Comparison of ENCODE assay signal across 19 cellular contexts in the genomic region with DNA sequence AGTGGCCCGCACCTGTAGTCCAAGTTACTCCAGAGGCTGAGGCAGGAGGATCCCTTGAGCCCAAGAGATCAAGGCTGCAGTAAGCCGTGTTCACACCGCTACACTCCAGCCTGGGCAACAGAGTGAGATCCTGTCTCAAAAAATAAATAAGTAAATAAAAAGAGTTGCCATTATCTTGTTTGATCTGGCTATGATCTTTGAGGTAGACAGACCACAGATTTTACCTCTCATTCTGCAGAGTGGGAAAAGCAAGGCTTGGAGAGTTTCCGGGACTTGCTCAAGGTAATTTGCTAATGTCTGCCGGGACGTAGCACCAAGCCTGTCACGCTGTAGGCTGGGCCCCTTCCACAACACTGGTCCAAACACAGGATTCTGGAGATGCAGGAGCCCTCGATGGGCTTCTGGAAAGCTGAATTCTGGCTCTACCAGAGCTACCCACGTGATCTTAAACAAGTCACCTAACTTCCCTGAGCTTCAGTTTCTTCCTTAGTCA. TPM values are rescaled to one million over a fixed set of nuclear protein-coding genes. Genes with fewer than 3 reads are reported as not detected.
A peak's percentile ranks its signal among the peaks of the same experiment; 100 is the strongest.
DNase-seq lines count a peak whose midpoint lies in the region; ATAC-seq and TF ChIP-seq lines count a peak whose summit lies in the region.
"Had no signal": no experiment of that assay in that cellular context is flagged by ENCODE, and none has a peak within 500 bp of the region (broad histone marks: within the 10 kb centered on the region; RNA-seq: fewer than 3 reads in every experiment).

No MANE protein-coding gene starts in this region.

- TF ChIP-seq EP300 in transverse colon (IDR thresholded peaks at IDR 0.05; ENCODE audit: low read depth), result no peak

- no peak for TF ChIP-seq POLR2A in transverse colon (IDR thresholded peaks at IDR 0.05)

- H3K36me3 Mint-ChIP-seq in activated naive CD4-positive, alpha-beta T cell treated with anti-CD3 and anti-CD28 coated beads, Interleukin-2, amount 10 ng/mL, durations not matched to agents 7 days and 5 days, result peaks cover 55% of the 10 kb centered on the region
- H3K36me3 Mint-ChIP-seq in activated T-cell treated with anti-CD3 and anti-CD28 coated beads, Interleukin-2, amount 50 U/mL, for 4 hours (ENCODE audit: insufficient read depth), result peaks cover 5% of the 10 kb centered on the region
- peaks cover 29% of the 10 kb centered on the region for H3K36me3 Mint-ChIP-seq in effector memory CD8-positive, alpha-beta T cell (ENCODE audit: insufficient read depth)
- H3K36me3 Mint-ChIP-seq: CD14-positive monocyte had no signal

- no peaks in the 10 kb centered on the region for H3K9me3 Mint-ChIP-seq in activated naive CD4-positive, alpha-beta T cell treated with anti-CD3 and anti-CD28 coated beads, Interleukin-2, amount 10 ng/mL, durations not matched to agents 7 days and 5 days
- H3K9me3 Mint-ChIP-seq in activated T-cell treated with anti-CD3 and anti-CD28 coated beads, Interleukin-2, amount 50 U/mL, for 4 hours, result no peaks in the 10 kb centered on the region
- H3K9me3 Mint-ChIP-seq in effector memory CD8-positive, alpha-beta T cell, result peaks cover 0 to 7% of the 10 kb centered on the region in 2 donors

- peaks cover 69% of the 10 kb centered on the region for H3K4me1 Mint-ChIP-seq in activated naive CD4-positive, alpha-beta T cell treated with anti-CD3 and anti-CD28 coated beads, Interleukin-2, amount 10 ng/mL, durations not matched to agents 7 days and 5 days
- peaks cover 74% of the 10 kb centered on the region for H3K4me1 Mint-ChIP-seq in activated T-cell treated with anti-CD3 and anti-CD28 coated beads, Interleukin-2, amount 50 U/mL, for 4 hours (ENCODE audit: low read depth)
- peaks cover 63 to 85% of the 10 kb centered on the region in 2 donors for H3K4me1 Mint-ChIP-seq in effector memory CD8-positive, alpha-beta T cell (ENCODE audit: low read depth in 2 of 2)

- H3K9me3 ChIP-seq in transverse colon, result no peaks in the 10 kb centered on the region
- H3K9me3 ChIP-seq: adrenal gland, esophagus muscularis mucosa, upper lobe of right lung had no signal

- peak overlapping the region; percentile 94 for H3K4me3 Mint-ChIP-seq in activated naive CD4-positive, alpha-beta T cell treated with anti-CD3 and anti-CD28 coated beads, Interleukin-2, amount 10 ng/mL, durations not matched to agents 7 days and 5 days
- peak overlapping the region; percentile 92 for H3K4me3 Mint-ChIP-seq in activated T-cell treated with anti-CD3 and anti-CD28 coated beads, Interleukin-2, amount 50 U/mL, for 4 hours
- H3K4me3 Mint-ChIP-seq in effector memory CD8-positive, alpha-beta T cell, result peak overlapping the region in 1 of 2 donors; percentile 89

- ATAC-seq in activated T-cell treated with anti-CD3 and anti-CD28 coated beads, Interleukin-2, amount 50 U/mL, for 4 hours, result peak; percentile 19 to 32
- ATAC-seq in effector memory CD8-positive, alpha-beta T cell (replicated peaks), result peak; percentile 40
- ATAC-seq: left lobe of liver, right cardiac atrium, SK-N-SH treated with all-trans-retinoic acid at 6 μM for 48 hours, upper lobe of right lung had no signal

- in situ Hi-C loops in transverse colon (cut with MboI; ENCODE audit: low pct_ligation_motif_present in 1 of 4, low pct_unique_long_range_greater_than_20kb in 1 of 4, low sequenced_read_pairs in 3 of 4), result no loop called here

- CTCF ChIA-PET in activated naive CD4-positive, alpha-beta T cell treated with anti-CD3 and anti-CD28 coated beads, Interleukin-2, amount 10 ng/mL, durations not matched to agents 7 days and 5 days (lab: Charles Lee), result interaction anchor here (0.9 to 3.0 kb wide), 5 partner anchors 9 to 26 kb away, joined by 3 to 10 read pairs (median 6); no protein-coding TSS in a partner anchor

- intact Hi-C loops in transverse colon (cut with DNase I; ENCODE audit: low total_unique reads), result no loop called here

- peak overlapping the region; percentile 16 to 26 (median 23) for H3K27ac ChIP-seq in transverse colon
- H3K27ac ChIP-seq: adrenal gland, esophagus muscularis mucosa, upper lobe of right lung had no signal

- no peaks in the 10 kb centered on the region for H3K36me3 ChIP-seq in transverse colon
- H3K36me3 ChIP-seq: adrenal gland, esophagus muscularis mucosa, upper lobe of right lung had no signal

- TF ChIP-seq CTCF in transverse colon (IDR thresholded peaks at IDR 0.05), result no peak

- no peaks in the 10 kb centered on the region for H3K4me1 ChIP-seq in transverse colon
- H3K4me1 ChIP-seq: adrenal gland, esophagus muscularis mucosa, upper lobe of right lung had no signal

- no peaks in the 10 kb centered on the region for H3K27me3 Mint-ChIP-seq in activated naive CD4-positive, alpha-beta T cell treated with anti-CD3 and anti-CD28 coated beads, Interleukin-2, amount 10 ng/mL, durations not matched to agents 7 days and 5 days
- H3K27me3 Mint-ChIP-seq in activated T-cell treated with anti-CD3 and anti-CD28 coated beads, Interleukin-2, amount 50 U/mL, for 4 hours (ENCODE audit: low read depth), result no peaks in the 10 kb centered on the region
- no peaks in the 10 kb centered on the region for H3K27me3 Mint-ChIP-seq in effector memory CD8-positive, alpha-beta T cell

- no peak overlapping the region for H3K4me3 ChIP-seq in transverse colon
- H3K4me3 ChIP-seq: adrenal gland, esophagus muscularis mucosa, upper lobe of right lung had no signal

- peak; percentile 46 for DNase-seq in activated naive CD4-positive, alpha-beta T cell treated with anti-CD3 and anti-CD28 coated beads, Interleukin-2, amount 10 ng/mL, durations not matched to agents 7 days and 5 days
- DNase-seq in activated naive CD4-positive, alpha-beta T cell treated with Interleukin-2 at 50 U/mL for 16 hours, result no peak
- DNase-seq in activated T-cell treated with anti-CD3 and anti-CD28 coated beads, Interleukin-2, amount 50 U/mL, for 4 hours, result no peak
- peak in 1 of 3 experiments; percentile 26 for DNase-seq in effector memory CD8-positive, alpha-beta T cell
- no peak for DNase-seq in transverse colon
- no peak for DNase-seq in NOMO-1 (lab: John Stamatoyannopoulos, UW; ENCODE audit: unreplicated experiment in 2 of 2)
- DNase-seq in NCI-H510A (lab: John Stamatoyannopoulos, UW), result no peak
- DNase-seq in amniotic stem cell (lab: John Stamatoyannopoulos, UW), result no peak
- DNase-seq: adrenal gland; NCI-H1417; right cardiac atrium; stimulated activated naive CD4-positive, alpha-beta T cell treated with Interleukin-2 at 50 U/mL for 16 hours; upper lobe of right lung had no signal

- WGBS in transverse colon (ENCODE audit: low coverage in 1 of 2), 2 donors, result 74 to 100% methylated on average over 4 to 9 of the region's 9 CpGs

- peak overlapping the region; percentile 84 for H3K27ac Mint-ChIP-seq in activated naive CD4-positive, alpha-beta T cell treated with anti-CD3 and anti-CD28 coated beads, Interleukin-2, amount 10 ng/mL, durations not matched to agents 7 days and 5 days
- H3K27ac Mint-ChIP-seq in effector memory CD8-positive, alpha-beta T cell, result peak overlapping the region; percentile 93 to 96

- peaks cover 3% of the 10 kb centered on the region for H3K27me3 ChIP-seq in transverse colon

RNA-seq across cellular contexts. Expression of a gene that starts 6.8 kb away (rescaled TPM):
- 10 to 100 TPM; 19.5 to 40.4 (median 26.4) TPM for total RNA-seq in activated T-cell treated with anti-CD3 and anti-CD28 coated beads, Interleukin-2, amount 50 U/mL, for 4 hours
- total RNA-seq in transverse colon, result 10 to 100 TPM in 1 of 4 donors, 1 to 10 TPM in 2, under 1 TPM in 1; 0.60 to 28.4 (median 4.9) TPM

RNA-seq across cellular contexts. Expression of a gene that starts 14.1 kb away (rescaled TPM):
- total RNA-seq in activated T-cell treated with anti-CD3 and anti-CD28 coated beads, Interleukin-2, amount 50 U/mL, for 4 hours, result under 1 TPM; 0.38 to 0.53 (median 0.41) TPM
- total RNA-seq in transverse colon, result not detected
- total RNA-seq: esophagus muscularis mucosa, left lobe of liver, omental fat pad, right cardiac atrium, RPMI7951, upper lobe of right lung had no signal

RNA-seq across cellular contexts. Expression of a gene that starts 52.5 kb away (rescaled TPM):
- total RNA-seq in activated T-cell treated with anti-CD3 and anti-CD28 coated beads, Interleukin-2, amount 50 U/mL, for 4 hours, result under 1 TPM; 0.61 to 0.92 (median 0.76) TPM
- under 1 TPM in 1 of 4 donors, not detected in 3; 0.80 TPM for total RNA-seq in transverse colon
- total RNA-seq: adrenal gland, esophagus muscularis mucosa, left lobe of liver, omental fat pad had no signal
